25 cellular contexts compared by ENCODE assay signal in genomic region chr11:33437529-33437928, GRCh38.
A peak's percentile ranks its signal among the peaks of the same experiment; 100 is the strongest.
DNase-seq lines count a peak whose midpoint lies in the region; ATAC-seq, FAIRE-seq and TF ChIP-seq lines count a peak whose summit lies in the region.
"Had no signal": no experiment of that assay in that cellular context is flagged by ENCODE, and none has a peak within 500 bp of the region (broad histone marks: within the 10 kb centered on the region; RNA-seq: fewer than 3 reads in every experiment).

No MANE protein-coding gene starts in this region.

- FAIRE-seq in HepG2 (lab: Jason Lieb, UNC) (no peak), small intestine (lab: Jason Lieb, UNC) (no peak)
- FAIRE-seq: A204.1, GM12878, GM12892, GM18507 had no signal

- H3K79me2 ChIP-seq in HepG2 (ENCODE audit: insufficient read depth, low read length): no peaks in the 10 kb centered on the region

- H4K20me1 ChIP-seq in HepG2 (ENCODE audit: insufficient read depth, low read length): no peaks in the 10 kb centered on the region
- H4K20me1 ChIP-seq: BLaER1 had no signal

- no peak overlapping the region for H2AFZ ChIP-seq in HepG2 (ENCODE audit: low read length)

- H3K36me3 ChIP-seq in HepG2 (replicated peaks in 1 of 2; ENCODE audit: control insufficient read depth in 1 of 2, insufficient read depth in 2 of 2, low read length in 2 of 2): no peaks in the 10 kb centered on the region
- no peaks in the 10 kb centered on the region for H3K36me3 ChIP-seq in right lobe of liver
- H3K36me3 ChIP-seq in esophagus muscularis mucosa: no peaks in the 10 kb centered on the region
- no peaks in the 10 kb centered on the region for H3K36me3 ChIP-seq in small intestine (ENCODE audit: control insufficient read depth in 2 of 2, insufficient read depth in 2 of 2, low read length in 2 of 2)
- H3K36me3 ChIP-seq in psoas muscle (ENCODE audit: insufficient read depth in 1 of 2, low read depth in 1 of 2): no peaks in the 10 kb centered on the region
- H3K36me3 ChIP-seq in ovary: no peaks in the 10 kb centered on the region
- H3K36me3 ChIP-seq: BE2C, BLaER1 had no signal

- no peak overlapping the region for H3K27ac ChIP-seq in HepG2 (ENCODE audit: extremely low read length, insufficient read depth, low read length)
- H3K27ac ChIP-seq in right lobe of liver: no peak overlapping the region
- H3K27ac ChIP-seq in esophagus muscularis mucosa (replicated peaks in 1 of 4): no peak overlapping the region
- H3K27ac ChIP-seq in small intestine (ENCODE audit: low read depth in 1 of 2, low read length in 1 of 2): no peak overlapping the region
- no peak overlapping the region for H3K27ac ChIP-seq in psoas muscle
- no peak overlapping the region for H3K27ac ChIP-seq in ovary
- H3K27ac ChIP-seq: BLaER1 had no signal

- CTCF ChIA-PET in HepG2 (lab: Yijun Ruan, JAX; ENCODE audit: low intra/inter-chr PET ratio, low total read pairs): no interaction called here

- no peak for TF ChIP-seq EP300 in HepG2 (IDR thresholded peaks at IDR 0.05; ENCODE audit: low read depth in 2 of 2, low read length in 2 of 2)
- no peak for TF ChIP-seq EP300 in HepG2 (CRISPR knock-in tag; IDR thresholded peaks at IDR 0.05; ENCODE audit: borderline replicate concordance)
- no peak for TF ChIP-seq EP300 in esophagus muscularis mucosa (IDR thresholded peaks at IDR 0.05)
- TF ChIP-seq EP300 in ovary (IDR thresholded peaks at IDR 0.05): no peak

- in situ Hi-C loops in HepG2 (cut with HindIII; ENCODE audit: extremely low pct_ligation_motif_present, low pct_unique_long_range_greater_than_20kb): no loop called here

- TF ChIP-seq CTCF in HepG2 (CRISPR knock-in tag; IDR thresholded peaks at IDR 0.05) (peak; percentile 27; the same call in 1 of the 2 replicates), right lobe of liver (IDR thresholded peaks at IDR 0.05) (no peak), esophagus muscularis mucosa (IDR thresholded peaks at IDR 0.05) (no peak), psoas muscle (IDR thresholded peaks at IDR 0.05) (no peak), ovary (IDR thresholded peaks at IDR 0.05) (no peak)

- intact Hi-C loops in HepG2 (cut with micrococcal nuclease; ENCODE audit: unreplicated experiment) (no loop called here), right lobe of liver (cut with DNase I) (no loop called here), esophagus muscularis mucosa (cut with DNase I) (no loop called here), psoas muscle (cut with DNase I) (no loop called here), ovary (cut with DNase I) (no loop called here)

- DNase-seq in HepG2 (ENCODE audit: low spot score) (peak; percentile 47), right lobe of liver (no peak), HuH-7 (ENCODE audit: low spot score) (peak; percentile 19), esophagus muscularis mucosa (ENCODE audit: extremely low spot score) (peak; percentile 55), small intestine (peak; percentile 4), psoas muscle (no peak), ovary (no peak)
- DNase-seq: 8988T; ACHN; BE2C; CD4-positive, CD25-positive, alpha-beta regulatory T cell; CD8-positive, alpha-beta T cell; DMS 273 treated with DMSO at 0.1 percent for 48 hours; DMS153; DMS53; DMS79; DND-41; EL; GDM1 had no signal

- H3K4me2 ChIP-seq in HepG2 (ENCODE audit: low read depth, low read length): no peak overlapping the region
- H3K4me2 ChIP-seq: BLaER1 had no signal

- H3K27me3 ChIP-seq in HepG2 (ENCODE audit: control insufficient read depth in 1 of 2, insufficient read depth in 2 of 2, low read length in 2 of 2): no peaks in the 10 kb centered on the region; a peak in 1 of 5 replicates
- no peaks in the 10 kb centered on the region for H3K27me3 ChIP-seq in right lobe of liver
- no peaks in the 10 kb centered on the region for H3K27me3 ChIP-seq in esophagus muscularis mucosa
- H3K27me3 ChIP-seq in small intestine (ENCODE audit: control insufficient read depth in 2 of 2, insufficient read depth in 2 of 2, low read length in 2 of 2): no peaks in the 10 kb centered on the region
- H3K27me3 ChIP-seq in psoas muscle (ENCODE audit: insufficient read depth in 3 of 3, low read length in 2 of 3): peaks cover 0 to 4% (median 0%) of the 10 kb centered on the region in 3 donors
- H3K27me3 ChIP-seq in ovary: no peaks in the 10 kb centered on the region
- H3K27me3 ChIP-seq: BE2C, BLaER1 had no signal

- POLR2A ChIA-PET in HepG2 (lab: Yijun Ruan, JAX): no interaction called here

- H3K9me3 ChIP-seq in HepG2 (ENCODE audit: low read length) (peaks cover 6% of the 10 kb centered on the region; the same call in 1 of the 2 replicates), right lobe of liver (peaks cover 0 to 7% (median 0%) of the 10 kb centered on the region in 4 donors), esophagus muscularis mucosa (peaks cover 0 to 16% (median 8%) of the 10 kb centered on the region in 4 donors), small intestine (ENCODE audit: control insufficient read depth, low read depth) (no peaks in the 10 kb centered on the region), psoas muscle (peaks cover 4% of the 10 kb centered on the region), ovary (no peaks in the 10 kb centered on the region)
- H3K9me3 ChIP-seq: BE2C had no signal

- peak; percentile 92 for ATAC-seq in HepG2
- ATAC-seq in right lobe of liver: no peak
- no peak for ATAC-seq in HG02642 (IDR thresholded peaks at IDR 0.05; ENCODE audit: poor library complexity, unreplicated experiment)
- ATAC-seq in psoas muscle: no peak
- ATAC-seq: CD8-positive, alpha-beta T cell; GM12878 had no signal

- BruUV-seq in HepG2 (replicated peaks; lab: Mats Ljungman, UMichigan): no TSS peak

- no peak overlapping the region for H3K9ac ChIP-seq in HepG2 (ENCODE audit: insufficient read depth, low read depth, low read length)
- H3K9ac ChIP-seq: BLaER1 had no signal

- no peak for TF ChIP-seq RAD21 in HepG2 (CRISPR knock-in tag; IDR thresholded peaks at IDR 0.05)

- no peak for TF ChIP-seq POLR2A in HepG2 (IDR thresholded peaks at IDR 0.05; ENCODE audit: insufficient read depth in 1 of 2, low read depth in 2 of 2, low read length in 2 of 2)
- TF ChIP-seq POLR2A in right lobe of liver (IDR thresholded peaks at IDR 0.05): no peak
- no peak for TF ChIP-seq POLR2A in esophagus muscularis mucosa (IDR thresholded peaks at IDR 0.05; ENCODE audit: low read depth)
- no peak for TF ChIP-seq POLR2A in ovary (IDR thresholded peaks at IDR 0.05)

- H3K4me1 ChIP-seq in HepG2 (ENCODE audit: insufficient read depth, low read length) (peaks cover 18% of the 10 kb centered on the region), right lobe of liver (no peaks in the 10 kb centered on the region), esophagus muscularis mucosa (no peaks in the 10 kb centered on the region), small intestine (ENCODE audit: control insufficient read depth in 2 of 2, insufficient read depth in 1 of 2, low read depth in 1 of 2, low read length in 1 of 2) (no peaks in the 10 kb centered on the region), psoas muscle (no peaks in the 10 kb centered on the region), ovary (ENCODE audit: insufficient read depth) (no peaks in the 10 kb centered on the region)
- H3K4me1 ChIP-seq: BE2C, BLaER1 had no signal

- 50% methylated on average over 1 of the region's 1 CpG for WGBS in HepG2 (ENCODE audit: low lambda C conversion rate)
- WGBS in right lobe of liver (ENCODE audit: insufficient coverage, low coverage, low lambda C conversion rate, missing lambda C conversion rate): 89% methylated on average over 1 of the region's 1 CpG
- 82% methylated on average over 1 of the region's 1 CpG for WGBS in esophagus muscularis mucosa
- 67 to 92% (median 82%) methylated on average over 1 of the region's 1 CpG for WGBS in small intestine, 3 donors
- WGBS in psoas muscle, 3 donors: 84 to 94% (median 90%) methylated on average over 1 of the region's 1 CpG
- WGBS in ovary, 3 donors: 80 to 88% (median 81%) methylated on average over 1 of the region's 1 CpG

- H3K4me3 ChIP-seq in HepG2 (replicated peaks in 1 of 3; ENCODE audit: insufficient read depth in 1 of 3, low read depth in 2 of 3, low read length in 3 of 3) (no peak overlapping the region), right lobe of liver (no peak overlapping the region), esophagus muscularis mucosa (no peak overlapping the region), small intestine (ENCODE audit: low read depth in 1 of 2, low read length in 2 of 2) (no peak overlapping the region), psoas muscle (no peak overlapping the region), ovary (no peak overlapping the region)
- H3K4me3 ChIP-seq: BLaER1, GM12878 had no signal

TF ChIP-seq in HepG2, 621 proteins besides CTCF, POLR2A, EP300 and RAD21 (continues in another document):
- TF ChIP-seq, protein P1, sequence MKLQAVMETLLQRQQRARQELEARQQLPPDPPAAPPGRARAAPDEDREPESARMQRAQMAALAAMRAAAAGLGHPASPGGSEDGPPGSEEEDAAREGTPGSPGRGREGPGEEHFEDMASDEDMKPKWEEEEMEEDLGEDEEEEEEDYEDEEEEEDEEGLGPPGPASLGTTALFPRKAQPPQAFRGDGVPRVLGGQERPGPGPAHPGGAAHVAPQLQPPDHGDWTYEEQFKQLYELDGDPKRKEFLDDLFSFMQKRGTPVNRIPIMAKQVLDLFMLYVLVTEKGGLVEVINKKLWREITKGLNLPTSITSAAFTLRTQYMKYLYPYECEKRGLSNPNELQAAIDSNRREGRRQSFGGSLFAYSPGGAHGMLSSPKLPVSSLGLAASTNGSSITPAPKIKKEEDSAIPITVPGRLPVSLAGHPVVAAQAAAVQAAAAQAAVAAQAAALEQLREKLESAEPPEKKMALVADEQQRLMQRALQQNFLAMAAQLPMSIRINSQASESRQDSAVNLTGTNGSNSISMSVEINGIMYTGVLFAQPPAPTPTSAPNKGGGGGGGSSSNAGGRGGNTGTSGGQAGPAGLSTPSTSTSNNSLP (IDR thresholded peaks at IDR 0.05; ENCODE audit: low read depth, low read length): no peak
- TF ChIP-seq HNF4G (IDR thresholded peaks at IDR 0.05; ENCODE audit: borderline replicate concordance, low read depth, low read length): 0 out of 2 replicates have a peak, but pooled peaks have one; percentile 39
- TF ChIP-seq HNF4G (CRISPR knock-in tag; IDR thresholded peaks at IDR 0.05; ENCODE audit: borderline replicate concordance, low read depth): no peak
- no peak for TF ChIP-seq ATF5 (CRISPR knock-in tag; IDR thresholded peaks at IDR 0.05; ENCODE audit: low read depth)
- no peak for TF ChIP-seq NR2F6 (IDR thresholded peaks at IDR 0.05)
- TF ChIP-seq NR2F6 (CRISPR knock-in tag; IDR thresholded peaks at IDR 0.05): 0 out of 2 replicates have a peak, but pooled peaks have one; percentile 31
- peak; percentile 24; the same call in 1 of the 2 replicates for TF ChIP-seq HNF4A (CRISPR knock-in tag; IDR thresholded peaks at IDR 0.05)

Comparison
In these comparisons a context has a peak if more than half of its experiments do, and no peak if none do; other contexts are left out.
1. DNase-seq: peak in HepG2 (single experiment), HuH-7 (single experiment), esophagus muscularis mucosa (single experiment) and small intestine (single experiment); none in right lobe of liver (0 of 3), psoas muscle (0 of 2) and ovary (0 of 5).